In genomic region chr6:3786131-3786530, GRCh38 we compare ENCODE assay signal across 23 cellular contexts. TPM values are rescaled to one million over a fixed set of nuclear protein-coding genes. Genes with fewer than 3 reads are reported as not detected.
"Had no signal": no experiment of that assay in that cellular context is flagged by ENCODE, and none has a peak within 500 bp of the region (broad histone marks: within the 10 kb centered on the region; RNA-seq: fewer than 3 reads in every experiment).

No MANE protein-coding gene starts in this region.

- H3K27ac ChIP-seq: breast epithelium, epithelial cell of prostate, hepatocyte, left ventricle myocardium inferior, pancreas, psoas muscle, right atrium auricular region, stomach, suprapubic skin, tibial nerve had no signal

- DNase-seq: activated CD8-positive, alpha-beta memory T cell treated with anti-CD3 and anti-CD28 coated beads, Interleukin-2, amount 50 U/mL, for 4 hours; activated T-cell treated with anti-CD3 and anti-CD28 coated beads, Interleukin-2, amount 50 U/mL, for 24 hours; amniotic stem cell; cortex of kidney; foreskin melanocyte; immature natural killer cell; left ventricle myocardium inferior; natural killer cell; pancreas; psoas muscle; small intestine; stimulated activated CD4-positive, alpha-beta T cell treated with anti-CD3 and anti-CD28 coated beads, Interleukin-2, amount 100 ng/mL, for 24 hours; stomach; T1000 had no signal

- H3K4me1 ChIP-seq: breast epithelium, left ventricle myocardium inferior, pancreas, psoas muscle, right atrium auricular region, stomach, suprapubic skin, tibial nerve had no signal

- H3K9me3 ChIP-seq: breast epithelium, left ventricle myocardium inferior, pancreas, psoas muscle, right atrium auricular region, stomach, suprapubic skin, tibial nerve had no signal

- H3K4me3 ChIP-seq: breast epithelium, hepatocyte, left ventricle myocardium inferior, pancreas, psoas muscle, right atrium auricular region, stomach, suprapubic skin, tibial nerve had no signal

- H2AFZ ChIP-seq: hepatocyte had no signal

- H3K4me2 ChIP-seq: hepatocyte had no signal

- H3K36me3 ChIP-seq: breast epithelium, left ventricle myocardium inferior, pancreas, right atrium auricular region, stomach, suprapubic skin, tibial nerve had no signal

- ATAC-seq: activated T-helper 17 cell treated with anti-CD3 and anti-CD28 coated beads, Interleukin-2, amount 50 U/mL, for 72 hours; natural killer cell; pancreas; psoas muscle; stimulated activated memory B cell treated with anti-CD40 and anti-IgM and Interleukin-4, amounts not matched to agents 10 μg/mL and 1 μg/mL and 100 μg/mL, for 72 hours; WTC11 had no signal

- H3K79me2 ChIP-seq: hepatocyte had no signal

- H3K27me3 ChIP-seq: breast epithelium, hepatocyte, pancreas, right atrium auricular region, stomach, suprapubic skin, tibial nerve had no signal

RNA-seq across cellular contexts. Expression of gene PXDC1, which starts 34.6 kb away (rescaled TPM):
- polyA plus RNA-seq: immature natural killer cell had no signal
